Comparison of ENCODE assay signal across 1 cellular context in genomic region chr3:47380601-47381316, GRCh38.
TF ChIP-seq lines count a peak whose summit lies in the region.

A gene with protein sequence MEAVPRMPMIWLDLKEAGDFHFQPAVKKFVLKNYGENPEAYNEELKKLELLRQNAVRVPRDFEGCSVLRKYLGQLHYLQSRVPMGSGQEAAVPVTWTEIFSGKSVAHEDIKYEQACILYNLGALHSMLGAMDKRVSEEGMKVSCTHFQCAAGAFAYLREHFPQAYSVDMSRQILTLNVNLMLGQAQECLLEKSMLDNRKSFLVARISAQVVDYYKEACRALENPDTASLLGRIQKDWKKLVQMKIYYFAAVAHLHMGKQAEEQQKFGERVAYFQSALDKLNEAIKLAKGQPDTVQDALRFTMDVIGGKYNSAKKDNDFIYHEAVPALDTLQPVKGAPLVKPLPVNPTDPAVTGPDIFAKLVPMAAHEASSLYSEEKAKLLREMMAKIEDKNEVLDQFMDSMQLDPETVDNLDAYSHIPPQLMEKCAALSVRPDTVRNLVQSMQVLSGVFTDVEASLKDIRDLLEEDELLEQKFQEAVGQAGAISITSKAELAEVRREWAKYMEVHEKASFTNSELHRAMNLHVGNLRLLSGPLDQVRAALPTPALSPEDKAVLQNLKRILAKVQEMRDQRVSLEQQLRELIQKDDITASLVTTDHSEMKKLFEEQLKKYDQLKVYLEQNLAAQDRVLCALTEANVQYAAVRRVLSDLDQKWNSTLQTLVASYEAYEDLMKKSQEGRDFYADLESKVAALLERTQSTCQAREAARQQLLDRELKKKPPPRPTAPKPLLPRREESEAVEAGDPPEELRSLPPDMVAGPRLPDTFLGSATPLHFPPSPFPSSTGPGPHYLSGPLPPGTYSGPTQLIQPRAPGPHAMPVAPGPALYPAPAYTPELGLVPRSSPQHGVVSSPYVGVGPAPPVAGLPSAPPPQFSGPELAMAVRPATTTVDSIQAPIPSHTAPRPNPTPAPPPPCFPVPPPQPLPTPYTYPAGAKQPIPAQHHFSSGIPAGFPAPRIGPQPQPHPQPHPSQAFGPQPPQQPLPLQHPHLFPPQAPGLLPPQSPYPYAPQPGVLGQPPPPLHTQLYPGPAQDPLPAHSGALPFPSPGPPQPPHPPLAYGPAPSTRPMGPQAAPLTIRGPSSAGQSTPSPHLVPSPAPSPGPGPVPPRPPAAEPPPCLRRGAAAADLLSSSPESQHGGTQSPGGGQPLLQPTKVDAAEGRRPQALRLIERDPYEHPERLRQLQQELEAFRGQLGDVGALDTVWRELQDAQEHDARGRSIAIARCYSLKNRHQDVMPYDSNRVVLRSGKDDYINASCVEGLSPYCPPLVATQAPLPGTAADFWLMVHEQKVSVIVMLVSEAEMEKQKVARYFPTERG (N-terminal part only) (plus strand): TSS chr3:47381021. CDS start chr3:47381097, 76 bp downstream.

TF ChIP-seq in HepG2, 621 proteins besides CTCF, POLR2A, EP300 and RAD21 (continued from another document and continues in another):
- TF ChIP-seq ZNF746 (CRISPR knock-in tag; IDR thresholded peaks at IDR 0.05) (no peak; the same call in 1 of the 2 replicates), GMEB1 (CRISPR knock-in tag; IDR thresholded peaks at IDR 0.05; ENCODE audit: borderline replicate concordance) (peak; percentile 73), ISX (CRISPR knock-in tag; conservative IDR thresholded peaks at IDR 0.05) (0 out of 2 replicates have a peak, but pooled peaks have one; percentile 57), ZC3H13 (CRISPR knock-in tag; IDR thresholded peaks at IDR 0.05) (peak; percentile 90), PRPF4 (IDR thresholded peaks at IDR 0.05; ENCODE audit: low read depth, low read length, poor library complexity, severe bottlenecking) (no peak), ZNF510 (CRISPR knock-in tag; IDR thresholded peaks at IDR 0.05; ENCODE audit: low read depth) (peak; percentile 94; the same call in 1 of the 2 replicates), REL (CRISPR knock-in tag; conservative IDR thresholded peaks at IDR 0.05) (no peak; the same call in 1 of the 2 replicates), SRY (CRISPR knock-in tag; IDR thresholded peaks at IDR 0.05) (peak; percentile 65), ZFP41 (CRISPR knock-in tag; IDR thresholded peaks at IDR 0.05; ENCODE audit: borderline replicate concordance) (peak; percentile 82; the same call in 1 of the 2 replicates), ZNF709 (CRISPR knock-in tag; IDR thresholded peaks at IDR 0.05) (peak; percentile 57), ZNF383 (CRISPR knock-in tag; IDR thresholded peaks at IDR 0.05; ENCODE audit: borderline replicate concordance) (0 out of 2 replicates have a peak, but pooled peaks have one; percentile 31), NFATC3 (CRISPR knock-in tag; IDR thresholded peaks at IDR 0.05) (0 out of 2 replicates have a peak, but pooled peaks have one; percentile 23), ZBTB49 (CRISPR knock-in tag; IDR thresholded peaks at IDR 0.05; ENCODE audit: borderline replicate concordance) (no peak; the same call in 1 of the 2 replicates), SCMH1 (CRISPR knock-in tag; IDR thresholded peaks at IDR 0.05; ENCODE audit: borderline replicate concordance) (no peak), ZNF576 (CRISPR knock-in tag; IDR thresholded peaks at IDR 0.05) (peak; percentile 62; the same call in 1 of the 2 replicates), SALL1 (CRISPR knock-in tag; IDR thresholded peaks at IDR 0.05) (peak; percentile 66), SP1 (IDR thresholded peaks at IDR 0.05) (no peak), SP1 (CRISPR knock-in tag; IDR thresholded peaks at IDR 0.05) (peak; percentile 72; the same call in 1 of the 2 replicates), KDM3A (CRISPR knock-in tag; IDR thresholded peaks at IDR 0.05; ENCODE audit: low read depth) (0 out of 2 replicates have a peak, but pooled peaks have one; percentile 74), DR1 (CRISPR knock-in tag; IDR thresholded peaks at IDR 0.05) (peak; percentile 81), HOXA3 (CRISPR knock-in tag; IDR thresholded peaks at IDR 0.05) (peak; percentile 78), ZNF670 (CRISPR knock-in tag; IDR thresholded peaks at IDR 0.05; ENCODE audit: borderline replicate concordance) (no peak), EEA1 (CRISPR knock-in tag; IDR thresholded peaks at IDR 0.05; ENCODE audit: borderline replicate concordance) (peak; percentile 80; the same call in 1 of the 2 replicates), ZNF724P (CRISPR knock-in tag; IDR thresholded peaks at IDR 0.05; ENCODE audit: borderline replicate concordance) (0 out of 2 replicates have a peak, but pooled peaks have one; percentile 55), PHF5A (CRISPR knock-in tag; IDR thresholded peaks at IDR 0.05; ENCODE audit: low read depth, unreplicated experiment) (no peak), POGK (CRISPR knock-in tag; conservative IDR thresholded peaks at IDR 0.05) (peak; percentile 26; the same call in 1 of the 2 replicates), ATF7 (IDR thresholded peaks at IDR 0.05) (no peak), ATF7 (CRISPR knock-in tag; IDR thresholded peaks at IDR 0.05) (no peak), NCOA1 (CRISPR knock-in tag; IDR thresholded peaks at IDR 0.05) (peak; percentile 88), FIP1L1 (IDR thresholded peaks at IDR 0.05; ENCODE audit: borderline replicate concordance, insufficient read depth, low read depth, low read length) (no peak), ZFP62 (CRISPR knock-in tag; IDR thresholded peaks at IDR 0.05) (no peak), ZNF556 (CRISPR knock-in tag; IDR thresholded peaks at IDR 0.05; ENCODE audit: borderline replicate concordance) (0 out of 2 replicates have a peak, but pooled peaks have one; percentile 75), MEIS2 (CRISPR knock-in tag; IDR thresholded peaks at IDR 0.05) (peak; percentile 77), ZNF83 (CRISPR knock-in tag; IDR thresholded peaks at IDR 0.05; ENCODE audit: borderline replicate concordance) (peak; percentile 76; the same call in 1 of the 2 replicates), ZNF343 (CRISPR knock-in tag; IDR thresholded peaks at IDR 0.05) (peak; percentile 64; the same call in 1 of the 2 replicates), ZNF414 (CRISPR knock-in tag; IDR thresholded peaks at IDR 0.05) (peak; percentile 76; the same call in 1 of the 2 replicates), FOXK2 (IDR thresholded peaks at IDR 0.05) (no peak), ZFX (CRISPR knock-in tag; IDR thresholded peaks at IDR 0.05; ENCODE audit: low read depth) (peak; percentile 89), ZNF615 (CRISPR knock-in tag; IDR thresholded peaks at IDR 0.05; ENCODE audit: borderline replicate concordance) (no peak), MEIS1 (CRISPR knock-in tag; IDR thresholded peaks at IDR 0.05; ENCODE audit: borderline replicate concordance) (peak; percentile 78), ZNF569 (CRISPR knock-in tag; IDR thresholded peaks at IDR 0.05; ENCODE audit: borderline replicate concordance) (no peak), ZNF30 (CRISPR knock-in tag; IDR thresholded peaks at IDR 0.05) (peak; percentile 74; the same call in 1 of the 2 replicates)
- TF ChIP-seq, protein P1, sequence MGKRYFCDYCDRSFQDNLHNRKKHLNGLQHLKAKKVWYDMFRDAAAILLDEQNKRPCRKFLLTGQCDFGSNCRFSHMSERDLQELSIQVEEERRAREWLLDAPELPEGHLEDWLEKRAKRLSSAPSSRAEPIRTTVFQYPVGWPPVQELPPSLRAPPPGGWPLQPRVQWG (CRISPR knock-in tag; IDR thresholded peaks at IDR 0.05; ENCODE audit: borderline replicate concordance, low read depth): no peak
- TF ChIP-seq, protein P2, sequence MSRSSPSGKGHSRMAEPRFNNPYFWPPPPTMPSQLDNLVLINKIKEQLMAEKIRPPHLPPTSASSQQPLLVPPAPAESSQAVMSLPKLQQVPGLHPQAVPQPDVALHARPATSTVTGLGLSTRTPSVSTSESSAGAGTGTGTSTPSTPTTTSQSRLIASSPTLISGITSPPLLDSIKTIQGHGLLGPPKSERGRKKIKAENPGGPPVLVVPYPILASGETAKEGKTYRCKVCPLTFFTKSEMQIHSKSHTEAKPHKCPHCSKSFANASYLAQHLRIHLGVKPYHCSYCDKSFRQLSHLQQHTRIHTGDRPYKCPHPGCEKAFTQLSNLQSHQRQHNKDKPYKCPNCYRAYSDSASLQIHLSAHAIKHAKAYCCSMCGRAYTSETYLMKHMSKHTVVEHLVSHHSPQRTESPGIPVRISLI (CRISPR knock-in tag; IDR thresholded peaks at IDR 0.05; ENCODE audit: borderline replicate concordance): peak; percentile 44
- TF ChIP-seq, protein P3, sequence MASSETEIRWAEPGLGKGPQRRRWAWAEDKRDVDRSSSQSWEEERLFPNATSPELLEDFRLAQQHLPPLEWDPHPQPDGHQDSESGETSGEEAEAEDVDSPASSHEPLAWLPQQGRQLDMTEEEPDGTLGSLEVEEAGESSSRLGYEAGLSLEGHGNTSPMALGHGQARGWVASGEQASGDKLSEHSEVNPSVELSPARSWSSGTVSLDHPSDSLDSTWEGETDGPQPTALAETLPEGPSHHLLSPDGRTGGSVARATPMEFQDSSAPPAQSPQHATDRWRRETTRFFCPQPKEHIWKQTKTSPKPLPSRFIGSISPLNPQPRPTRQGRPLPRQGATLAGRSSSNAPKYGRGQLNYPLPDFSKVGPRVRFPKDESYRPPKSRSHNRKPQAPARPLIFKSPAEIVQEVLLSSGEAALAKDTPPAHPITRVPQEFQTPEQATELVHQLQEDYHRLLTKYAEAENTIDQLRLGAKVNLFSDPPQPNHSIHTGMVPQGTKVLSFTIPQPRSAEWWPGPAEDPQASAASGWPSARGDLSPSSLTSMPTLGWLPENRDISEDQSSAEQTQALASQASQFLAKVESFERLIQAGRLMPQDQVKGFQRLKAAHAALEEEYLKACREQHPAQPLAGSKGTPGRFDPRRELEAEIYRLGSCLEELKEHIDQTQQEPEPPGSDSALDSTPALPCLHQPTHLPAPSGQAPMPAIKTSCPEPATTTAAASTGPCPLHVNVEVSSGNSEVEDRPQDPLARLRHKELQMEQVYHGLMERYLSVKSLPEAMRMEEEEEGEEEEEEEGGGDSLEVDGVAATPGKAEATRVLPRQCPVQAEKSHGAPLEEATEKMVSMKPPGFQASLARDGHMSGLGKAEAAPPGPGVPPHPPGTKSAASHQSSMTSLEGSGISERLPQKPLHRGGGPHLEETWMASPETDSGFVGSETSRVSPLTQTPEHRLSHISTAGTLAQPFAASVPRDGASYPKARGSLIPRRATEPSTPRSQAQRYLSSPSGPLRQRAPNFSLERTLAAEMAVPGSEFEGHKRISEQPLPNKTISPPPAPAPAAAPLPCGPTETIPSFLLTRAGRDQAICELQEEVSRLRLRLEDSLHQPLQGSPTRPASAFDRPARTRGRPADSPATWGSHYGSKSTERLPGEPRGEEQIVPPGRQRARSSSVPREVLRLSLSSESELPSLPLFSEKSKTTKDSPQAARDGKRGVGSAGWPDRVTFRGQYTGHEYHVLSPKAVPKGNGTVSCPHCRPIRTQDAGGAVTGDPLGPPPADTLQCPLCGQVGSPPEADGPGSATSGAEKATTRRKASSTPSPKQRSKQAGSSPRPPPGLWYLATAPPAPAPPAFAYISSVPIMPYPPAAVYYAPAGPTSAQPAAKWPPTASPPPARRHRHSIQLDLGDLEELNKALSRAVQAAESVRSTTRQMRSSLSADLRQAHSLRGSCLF (CRISPR knock-in tag; IDR thresholded peaks at IDR 0.05; ENCODE audit: borderline replicate concordance): no peak
